9 cellular contexts compared by ENCODE assay signal in the genomic region with DNA sequence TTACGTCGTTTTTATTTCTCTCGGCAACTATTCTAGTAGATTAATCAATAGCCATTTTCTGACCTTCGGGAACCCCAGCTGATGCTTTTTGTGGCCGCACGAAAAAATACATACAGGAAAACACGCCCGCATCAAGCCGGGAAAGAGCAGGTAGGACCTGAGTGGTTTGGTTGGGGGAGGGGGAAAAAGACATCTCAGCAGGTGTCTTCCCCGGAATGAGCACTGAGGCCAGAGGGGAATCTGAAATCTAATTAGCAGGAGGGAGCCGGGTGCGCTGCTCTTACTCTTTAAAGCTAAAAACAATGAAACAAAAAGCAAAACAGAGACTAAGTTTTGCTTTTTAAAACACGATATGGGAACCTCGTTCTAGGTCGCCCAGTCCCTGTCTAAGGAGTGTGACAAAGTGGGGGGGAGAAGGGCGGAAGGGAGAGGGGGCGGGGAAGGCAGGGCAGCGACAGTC. TPM values are rescaled to one million over a fixed set of nuclear protein-coding genes. Genes with fewer than 3 reads are reported as not detected.
DNase-seq lines count a peak whose midpoint lies in the region; ATAC-seq, FAIRE-seq and TF ChIP-seq lines count a peak whose summit lies in the region.
"Had no signal": no experiment of that assay in that cellular context is flagged by ENCODE, and none has a peak within 500 bp of the region (broad histone marks: within the 10 kb centered on the region; RNA-seq: fewer than 3 reads in every experiment).

No MANE protein-coding gene starts in this region.

- POLR2A ChIA-PET in OCI-LY7 (lab: Charles Lee) (interaction anchor here (0.6 to 0.7 kb wide), 4 partner anchors 10 to 123 kb away, joined by 3 to 7 read pairs (median 3); no protein-coding TSS in a partner anchor), GM10248 (lab: Yijun Ruan, JAX) (no interaction called here)

- H3K27me3 ChIP-seq in small intestine (ENCODE audit: control insufficient read depth in 2 of 2, insufficient read depth in 2 of 2, low read length in 2 of 2) = peaks cover 11 to 63% of the 10 kb centered on the region in 2 donors

- ATAC-seq in HG03457 (IDR thresholded peaks at IDR 0.05; ENCODE audit: unreplicated experiment) (no peak), HG02642 (IDR thresholded peaks at IDR 0.05; ENCODE audit: poor library complexity, unreplicated experiment) (no peak)

- H3K36me3 Mint-ChIP-seq in T-helper 2 cell treated with Interferon-gamma antibody and Interleukin-4, amounts not matched to agents 5 μg/mL and 100 μg/mL, for 36 hours (ENCODE audit: low read depth) = peaks cover 16% of the 10 kb centered on the region

- TF ChIP-seq CTCF in OCI-LY7 (conservative IDR thresholded peaks at IDR 0.05; ENCODE audit: low read length) = no peak
- TF ChIP-seq CTCF in fibroblast of villous mesenchyme (IDR thresholded peaks at IDR 0.05; ENCODE audit: insufficient read depth, low read depth, low read length) = no peak
- TF ChIP-seq CTCF in GM10248 (IDR thresholded peaks at IDR 0.05; ENCODE audit: control extremely low read depth, extremely low read depth, low read depth, missing control alignments) = no peak

- peaks cover 73% of the 10 kb centered on the region for H3K27me3 Mint-ChIP-seq in T-helper 2 cell treated with Interferon-gamma antibody and Interleukin-4, amounts not matched to agents 5 μg/mL and 100 μg/mL, for 36 hours (ENCODE audit: low read depth)

- H3K27ac ChIP-seq in OCI-LY7 (ENCODE audit: low read depth, low read length, poor library complexity, severe bottlenecking) = no peak overlapping the region
- no peak overlapping the region for H3K27ac ChIP-seq in small intestine (ENCODE audit: low read depth in 1 of 2, low read length in 1 of 2)

- peak overlapping the region; percentile 74 for H3K27ac Mint-ChIP-seq in T-helper 2 cell treated with Interferon-gamma antibody and Interleukin-4, amounts not matched to agents 5 μg/mL and 100 μg/mL, for 36 hours

- H3K4me3 Mint-ChIP-seq in T-helper 2 cell treated with Interferon-gamma antibody and Interleukin-4, amounts not matched to agents 5 μg/mL and 100 μg/mL, for 36 hours = peak overlapping the region; percentile 68

- intact Hi-C loops in OCI-LY7 (cut with micrococcal nuclease; ENCODE audit: unreplicated experiment) = no loop called here

- CTCF ChIA-PET in OCI-LY7 (lab: Charles Lee; ENCODE audit: unreplicated experiment) = no interaction called here
- CTCF ChIA-PET in GM10248 (lab: Yijun Ruan, JAX) = interaction anchor here (6.2 kb wide), 1 partner anchor 8 kb away, joined by 48 read pairs; no protein-coding TSS in a partner anchor

- peaks cover 14% of the 10 kb centered on the region for H3K4me1 ChIP-seq in OCI-LY7 (ENCODE audit: insufficient read depth, low read length, poor library complexity, severe bottlenecking)
- H3K4me1 ChIP-seq in small intestine (ENCODE audit: control insufficient read depth in 2 of 2, insufficient read depth in 1 of 2, low read depth in 1 of 2, low read length in 1 of 2) = peaks cover 0 to 2% of the 10 kb centered on the region in 2 donors

- DNase-seq in T-helper 2 cell treated with Interferon-gamma antibody and Interleukin-4, amounts not matched to agents 5 μg/mL and 100 μg/mL, for 36 hours (ENCODE audit: low spot score) = no peak
- no peak for DNase-seq in T-helper 2 cell
- no peak for DNase-seq in OCI-LY7 (ENCODE audit: low spot score)
- no peak for DNase-seq in fibroblast of villous mesenchyme (ENCODE audit: low read depth)
- DNase-seq in small intestine = no peak
- no peak for DNase-seq in GM10248 (ENCODE audit: extremely low spot score)

- H3K4me2 ChIP-seq in OCI-LY7 (ENCODE audit: low read length) = peak overlapping the region; percentile 83

- H3K9me2 ChIP-seq in OCI-LY7 (ENCODE audit: insufficient read depth, low read length) = no peaks in the 10 kb centered on the region

- H3K79me2 ChIP-seq in OCI-LY7 (ENCODE audit: insufficient read depth, low read depth, low read length) = no peaks in the 10 kb centered on the region

- 2 to 4% (median 4%) methylated on average over 17 to 18 of the region's 18 CpGs for WGBS in small intestine, 3 donors

- H3K9me3 Mint-ChIP-seq in T-helper 2 cell treated with Interferon-gamma antibody and Interleukin-4, amounts not matched to agents 5 μg/mL and 100 μg/mL, for 36 hours = peaks cover 20% of the 10 kb centered on the region

- H3K4me1 Mint-ChIP-seq in T-helper 2 cell treated with Interferon-gamma antibody and Interleukin-4, amounts not matched to agents 5 μg/mL and 100 μg/mL, for 36 hours (ENCODE audit: low read depth) = peaks cover 30% of the 10 kb centered on the region

- peak overlapping the region; percentile 96 for H2AFZ ChIP-seq in OCI-LY7 (ENCODE audit: low read length)

- H3K36me3 ChIP-seq in OCI-LY7 (ENCODE audit: insufficient read depth, low read length) (no peaks in the 10 kb centered on the region), small intestine (ENCODE audit: control insufficient read depth in 2 of 2, insufficient read depth in 2 of 2, low read length in 2 of 2) (no peaks in the 10 kb centered on the region)

- H3K9me3 ChIP-seq in OCI-LY7 (ENCODE audit: low read length) (no peaks in the 10 kb centered on the region), small intestine (ENCODE audit: control insufficient read depth, low read depth) (no peaks in the 10 kb centered on the region)

- H4K20me1 ChIP-seq in OCI-LY7 (ENCODE audit: insufficient read depth, low read length) = no peaks in the 10 kb centered on the region

- no peak for FAIRE-seq in small intestine (lab: Jason Lieb, UNC)

- H3K4me3 ChIP-seq in OCI-LY7 (ENCODE audit: low read depth, low read length, poor library complexity, severe bottlenecking) (peak overlapping the region; percentile 76), fibroblast of villous mesenchyme (ENCODE audit: low read depth, low read length) (peak overlapping the region; percentile 58), small intestine (ENCODE audit: low read depth in 1 of 2, low read length in 2 of 2) (peak overlapping the region; percentile 38 to 60)

- no TSS peak for BruUV-seq in OCI-LY7 (replicated peaks; lab: Mats Ljungman, UMichigan)

RNA-seq across cellular contexts. Expression of gene FOXD3, which starts 0.5 kb away (rescaled TPM):
- 0.06 TPM in 1 of 2 replicates, not detected in the other for total RNA-seq in OCI-LY7 (2014; rRNA removed; shearing (Covaris generic))
- total RNA-seq in OCI-LY7 (2022) (not detected in 2 replicates), fibroblast of villous mesenchyme (not detected in 2 replicates)
- under 1 TPM in 1 of 3 donors, not detected in 2; 0.54 TPM for polyA plus RNA-seq in small intestine
- total RNA-seq: subcutaneous adipose tissue had no signal

RNA-seq across cellular contexts. Expression of gene ALG6, which starts 45.6 kb away (rescaled TPM):
- total RNA-seq in OCI-LY7 (2014; rRNA removed; shearing (Covaris generic)) = 29.3 TPM in 2 replicates
- total RNA-seq in OCI-LY7 (2022) = 31.6 and 34.1 TPM in 2 replicates
- total RNA-seq in fibroblast of villous mesenchyme = 8.7 and 13.0 TPM in 2 replicates
- 10 to 100 TPM in 1 of 3 donors, 1 to 10 TPM in 2; 5.9 to 13.5 (median 9.2) TPM for polyA plus RNA-seq in small intestine
